Comparison of ENCODE assay signal across 14 cellular contexts in genomic region chr14:39581474-39581873, GRCh38.
DNase-seq lines count a peak whose midpoint lies in the region; TF ChIP-seq lines count a peak whose summit lies in the region.
"Had no signal": no experiment of that assay in that cellular context is flagged by ENCODE, and none has a peak within 500 bp of the region (broad histone marks: within the 10 kb centered on the region; RNA-seq: fewer than 3 reads in every experiment).

No MANE protein-coding gene starts in this region.

- no peak for TF ChIP-seq EP300 in stomach (IDR thresholded peaks at IDR 0.05)

- H3K27ac ChIP-seq in VCaP (no peak overlapping the region), osteoblast (ENCODE audit: low read depth, low read length) (no peak overlapping the region), stomach (no peak overlapping the region)

- TF ChIP-seq CTCF in VCaP (conservative IDR thresholded peaks at IDR 0.05) (peak; percentile 42), osteoblast (IDR thresholded peaks at IDR 0.05; ENCODE audit: extremely low read depth, low read depth, low read length) (peak; percentile 16), stomach (IDR thresholded peaks at IDR 0.05) (no peak)

- DNase-seq in NCI-H1105 treated with DMSO at 0.1 percent for 48 hours (lab: John Stamatoyannopoulos, UW) (peak; percentile 29), NCI-H1105 (lab: John Stamatoyannopoulos, UW) (no peak), Kasumi-1 (lab: John Stamatoyannopoulos, UW) (peak; percentile 26 to 57), osteoblast (ENCODE audit: insufficient read length, low spot score, missing footprints) (no peak), stomach (no peak)
- DNase-seq in activated T-helper 2 cell treated with anti-CD3 and anti-CD28 coated beads, Interferon-gamma antibody, Interleukin-2, Interleukin-4, amounts not matched to agents 10 μg/mL and 5 μg/mL and 100 μg/mL, durations not matched to agents 14 hours and 24 hours and 36 hours (ENCODE audit: low spot score): no peak
- no peak for DNase-seq in activated CD8-positive, alpha-beta memory T cell treated with anti-CD3 and anti-CD28 coated beads for 24 hours
- DNase-seq: activated CD4-positive, alpha-beta T cell treated with anti-CD3 and anti-CD28 coated beads, Interleukin-2, amount 10 ng/mL, durations not matched to agents 7 days and 5 days; activated naive CD4-positive, alpha-beta T cell treated with anti-CD3 and anti-CD28 coated beads, Interleukin-2, amount 10 ng/mL, durations not matched to agents 7 days and 5 days; left ventricle myocardium superior; occipital lobe; stimulated activated CD4-positive, alpha-beta T cell treated with anti-CD3 and anti-CD28 coated beads, Interleukin-2, amount 100 ng/mL, for 24 hours had no signal

- no peak overlapping the region for H3K4me3 Mint-ChIP-seq in activated T-helper 2 cell treated with anti-CD3 and anti-CD28 coated beads, Interferon-gamma antibody, Interleukin-2, Interleukin-4, amounts not matched to agents 10 μg/mL and 5 μg/mL and 100 μg/mL, durations not matched to agents 14 hours and 24 hours and 36 hours (ENCODE audit: low read depth)
- H3K4me3 Mint-ChIP-seq: activated CD4-positive, alpha-beta T cell treated with anti-CD3 and anti-CD28 coated beads, Interleukin-2, amount 10 ng/mL, durations not matched to agents 7 days and 5 days; activated naive CD4-positive, alpha-beta T cell treated with anti-CD3 and anti-CD28 coated beads, Interleukin-2, amount 10 ng/mL, durations not matched to agents 7 days and 5 days; stimulated activated naive CD8-positive, alpha-beta T cell treated with anti-CD3 and anti-CD28 coated beads, Interleukin-15, Interleukin-2, amounts not matched to agents 100 ng/mL and 50 ng/mL, for 24 hours had no signal

- H3K4me2 ChIP-seq in osteoblast (ENCODE audit: insufficient read depth, low read length): no peak overlapping the region

- H3K4me3 ChIP-seq in osteoblast (ENCODE audit: insufficient read depth, low read length) (no peak overlapping the region), stomach (no peak overlapping the region)

- H3K27me3 ChIP-seq in osteoblast (ENCODE audit: insufficient read depth, low read length) (no peaks in the 10 kb centered on the region), stomach (no peaks in the 10 kb centered on the region)

- H3K9me3 Mint-ChIP-seq in activated T-helper 2 cell treated with anti-CD3 and anti-CD28 coated beads, Interferon-gamma antibody, Interleukin-2, Interleukin-4, amounts not matched to agents 10 μg/mL and 5 μg/mL and 100 μg/mL, durations not matched to agents 14 hours and 24 hours and 36 hours: peaks cover 5% of the 10 kb centered on the region
- H3K9me3 Mint-ChIP-seq: activated CD4-positive, alpha-beta T cell treated with anti-CD3 and anti-CD28 coated beads, Interleukin-2, amount 10 ng/mL, durations not matched to agents 7 days and 5 days had no signal

- H3K4me1 ChIP-seq in osteoblast (ENCODE audit: insufficient read depth, low read length): no peaks in the 10 kb centered on the region
- no peaks in the 10 kb centered on the region for H3K4me1 ChIP-seq in stomach

- H3K9me3 ChIP-seq in osteoblast (ENCODE audit: low read depth, low read length) (no peaks in the 10 kb centered on the region), stomach (peaks cover 0 to 14% (median 2%) of the 10 kb centered on the region in 4 donors)

- H3K36me3 Mint-ChIP-seq in activated T-helper 2 cell treated with anti-CD3 and anti-CD28 coated beads, Interferon-gamma antibody, Interleukin-2, Interleukin-4, amounts not matched to agents 10 μg/mL and 5 μg/mL and 100 μg/mL, durations not matched to agents 14 hours and 24 hours and 36 hours (ENCODE audit: low read depth): no peaks in the 10 kb centered on the region
- H3K36me3 Mint-ChIP-seq: activated naive CD4-positive, alpha-beta T cell treated with anti-CD3 and anti-CD28 coated beads, Interleukin-2, amount 10 ng/mL, durations not matched to agents 7 days and 5 days had no signal

- TF ChIP-seq POLR2A in stomach (IDR thresholded peaks at IDR 0.05): no peak

- WGBS in stomach, 5 donors: 57 to 79% (median 67%) methylated on average over 2 of the region's 2 CpGs

- H4K20me1 ChIP-seq in osteoblast (ENCODE audit: insufficient read depth, low read length): no peaks in the 10 kb centered on the region

- no peak overlapping the region for H2AFZ ChIP-seq in osteoblast (ENCODE audit: low read length)

- no peak overlapping the region for H3K27ac Mint-ChIP-seq in activated T-helper 2 cell treated with anti-CD3 and anti-CD28 coated beads, Interferon-gamma antibody, Interleukin-2, Interleukin-4, amounts not matched to agents 10 μg/mL and 5 μg/mL and 100 μg/mL, durations not matched to agents 14 hours and 24 hours and 36 hours
- H3K27ac Mint-ChIP-seq: activated CD4-positive, alpha-beta T cell treated with anti-CD3 and anti-CD28 coated beads, Interleukin-2, amount 10 ng/mL, durations not matched to agents 7 days and 5 days; activated naive CD4-positive, alpha-beta T cell treated with anti-CD3 and anti-CD28 coated beads, Interleukin-2, amount 10 ng/mL, durations not matched to agents 7 days and 5 days; stimulated activated naive CD8-positive, alpha-beta T cell treated with anti-CD3 and anti-CD28 coated beads, Interleukin-15, Interleukin-2, amounts not matched to agents 100 ng/mL and 50 ng/mL, for 24 hours had no signal

- intact Hi-C loops in stomach (cut with DNase I; ENCODE audit: low total_unique reads): no loop called here
- intact Hi-C loops in activated T-helper 2 cell treated with anti-CD3 and anti-CD28 coated beads, Interferon-gamma antibody, Interleukin-2, Interleukin-4, amounts not matched to agents 10 μg/mL and 5 μg/mL and 100 μg/mL, durations not matched to agents 14 hours and 24 hours and 36 hours (cut with micrococcal nuclease): no loop called here

- no peaks in the 10 kb centered on the region for H3K36me3 ChIP-seq in osteoblast (ENCODE audit: insufficient read depth, low read length)
- no peaks in the 10 kb centered on the region for H3K36me3 ChIP-seq in stomach

- no peaks in the 10 kb centered on the region for H3K27me3 Mint-ChIP-seq in activated T-helper 2 cell treated with anti-CD3 and anti-CD28 coated beads, Interferon-gamma antibody, Interleukin-2, Interleukin-4, amounts not matched to agents 10 μg/mL and 5 μg/mL and 100 μg/mL, durations not matched to agents 14 hours and 24 hours and 36 hours (ENCODE audit: low read depth)
- H3K27me3 Mint-ChIP-seq: activated CD4-positive, alpha-beta T cell treated with anti-CD3 and anti-CD28 coated beads, Interleukin-2, amount 10 ng/mL, durations not matched to agents 7 days and 5 days; activated naive CD4-positive, alpha-beta T cell treated with anti-CD3 and anti-CD28 coated beads, Interleukin-2, amount 10 ng/mL, durations not matched to agents 7 days and 5 days; stimulated activated naive CD8-positive, alpha-beta T cell treated with anti-CD3 and anti-CD28 coated beads, Interleukin-15, Interleukin-2, amounts not matched to agents 100 ng/mL and 50 ng/mL, for 24 hours had no signal

- no peaks in the 10 kb centered on the region for H3K79me2 ChIP-seq in osteoblast (ENCODE audit: insufficient read depth, low read length)

- no peaks in the 10 kb centered on the region for H3K4me1 Mint-ChIP-seq in activated T-helper 2 cell treated with anti-CD3 and anti-CD28 coated beads, Interferon-gamma antibody, Interleukin-2, Interleukin-4, amounts not matched to agents 10 μg/mL and 5 μg/mL and 100 μg/mL, durations not matched to agents 14 hours and 24 hours and 36 hours (ENCODE audit: low read depth)
- H3K4me1 Mint-ChIP-seq: activated CD4-positive, alpha-beta T cell treated with anti-CD3 and anti-CD28 coated beads, Interleukin-2, amount 10 ng/mL, durations not matched to agents 7 days and 5 days; activated naive CD4-positive, alpha-beta T cell treated with anti-CD3 and anti-CD28 coated beads, Interleukin-2, amount 10 ng/mL, durations not matched to agents 7 days and 5 days had no signal

Comparison
In these comparisons a context has a peak if more than half of its experiments do, and no peak if none do; other contexts are left out.
1. DNase-seq: peak in NCI-H1105 treated with DMSO at 0.1 percent for 48 hours (single experiment) and Kasumi-1 (2 of 2); none in NCI-H1105 (single experiment), osteoblast (single experiment), stomach (single experiment), activated T-helper 2 cell treated with anti-CD3 and anti-CD28 coated beads, Interferon-gamma antibody, Interleukin-2, Interleukin-4, amounts not matched to agents 10 μg/mL and 5 μg/mL and 100 μg/mL, durations not matched to agents 14 hours and 24 hours and 36 hours (single experiment) and activated CD8-positive, alpha-beta memory T cell treated with anti-CD3 and anti-CD28 coated beads for 24 hours (single experiment).
2. CTCF ChIP-seq: peak in VCaP (single experiment) and osteoblast (single experiment); none in stomach (0 of 7).